In the genomic region with DNA sequence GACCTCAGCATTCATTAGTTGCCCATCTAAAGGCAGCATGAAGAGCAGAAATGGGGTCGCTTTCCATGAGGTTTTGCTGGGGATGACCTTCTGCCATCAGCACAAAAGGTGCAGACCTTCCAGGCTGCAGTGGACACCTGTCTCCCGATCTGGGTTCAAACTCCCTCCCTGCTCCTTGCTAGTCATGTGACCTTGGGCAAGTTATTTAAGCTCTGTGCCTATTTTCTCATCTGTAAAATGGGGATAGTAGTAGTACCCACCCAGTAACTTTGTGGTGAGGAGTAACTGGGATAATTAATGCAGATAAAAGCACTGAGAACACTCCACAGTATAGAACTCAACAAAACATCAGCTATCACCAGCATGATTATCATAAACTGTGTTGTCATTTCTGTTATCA, we compare ENCODE assay signal across 33 cellular contexts.
"Had no signal": no experiment of that assay in that cellular context is flagged by ENCODE, and none has a peak within 500 bp of the region (broad histone marks: within the 10 kb centered on the region; RNA-seq: fewer than 3 reads in every experiment).

No MANE protein-coding gene starts in this region.

- H3K36me3 ChIP-seq: adrenal gland, ascending aorta, brain microvascular endothelial cell, breast epithelium, cardiac muscle cell had no signal

- H3K9me3 ChIP-seq: adrenal gland, ascending aorta, body of pancreas, breast epithelium had no signal

- FAIRE-seq: astrocyte, bronchial epithelial cell had no signal

- H3K4me1 ChIP-seq: adrenal gland, ascending aorta, body of pancreas, breast epithelium had no signal

- ATAC-seq: activated naive CD4-positive, alpha-beta T cell treated with anti-CD3 and anti-CD28 coated beads, Interleukin-2, amount 50 U/mL, for 72 hours; activated naive CD8-positive, alpha-beta T cell treated with anti-CD3 and anti-CD28 coated beads, Interleukin-2, amount 50 U/mL, for 24 hours; activated T-cell treated with anti-CD3 and anti-CD28 coated beads, Interleukin-2, amount 50 U/mL, for 4 hours; activated T-cell treated with anti-CD3 and anti-CD28 coated beads, Interleukin-2, amount 50 U/mL, for 72 hours; activated T-helper 17 cell treated with anti-CD3 and anti-CD28 coated beads, Interleukin-2, amount 50 U/mL, for 72 hours; body of pancreas had no signal

- H3K4me3 ChIP-seq: adrenal gland, ascending aorta, body of pancreas, breast epithelium, cardiac muscle cell had no signal

- H3K27ac ChIP-seq: adrenal gland, ascending aorta, body of pancreas, brain microvascular endothelial cell, breast epithelium, cardiac muscle cell had no signal

- DNase-seq: activated effector memory CD4-positive, alpha-beta T cell treated with anti-CD3 and anti-CD28 coated beads, Interleukin-2, amount 50 U/mL, for 16 hours; activated effector memory CD4-positive, alpha-beta T cell treated with Interleukin-2 at 50 U/mL for 16 hours; activated gamma-delta T cell; activated gamma-delta T cell treated with Interleukin-2 at 50 U/mL for 16 hours; activated naive CD4-positive, alpha-beta T cell; activated naive CD4-positive, alpha-beta T cell treated with anti-CD3 and anti-CD28 coated beads for 36 hours; activated naive CD4-positive, alpha-beta T cell treated with anti-CD3 and anti-CD28 coated beads, Interleukin-2, amount 10 ng/mL, durations not matched to agents 7 days and 5 days; activated naive CD4-positive, alpha-beta T cell treated with anti-CD3 and anti-CD28 coated beads, Interleukin-2, amount 50 U/mL, for 16 hours; activated naive CD4-positive, alpha-beta T cell treated with Interleukin-2 at 50 U/mL for 16 hours; activated naive CD8-positive, alpha-beta T cell treated with anti-CD3 and anti-CD28 coated beads for 36 hours; activated naive CD8-positive, alpha-beta T cell treated with anti-CD3 and anti-CD28 coated beads, Interleukin-2, amount 10 ng/mL, durations not matched to agents 7 days and 5 days; activated naive CD8-positive, alpha-beta T cell treated with anti-CD3 and anti-CD28 coated beads, Interleukin-2, amount 50 U/mL, for 24 hours; activated T-cell treated with anti-CD3 and anti-CD28 coated beads, Interleukin-2, amount 50 U/mL, for 24 hours; activated T-cell treated with anti-CD3 and anti-CD28 coated beads, Interleukin-2, amount 50 U/mL, for 4 hours; activated T-cell treated with anti-CD3 and anti-CD28 coated beads, Interleukin-2, amount 50 U/mL, for 48 hours; activated T-cell treated with anti-CD3 and anti-CD28 coated beads, Interleukin-2, amount 50 U/mL, for 72 hours; adrenal gland; amniotic stem cell; amygdala; anterior cingulate cortex; aorta; body of pancreas; brain microvascular endothelial cell; caudate nucleus; central memory CD4-positive, alpha-beta T cell; cerebellar nuclear complex had no signal

- H3K27me3 ChIP-seq: adrenal gland, ascending aorta, body of pancreas, brain microvascular endothelial cell, breast epithelium, cardiac muscle cell had no signal
